Comparison of ENCODE assay signal across 8 cellular contexts in the genomic region with DNA sequence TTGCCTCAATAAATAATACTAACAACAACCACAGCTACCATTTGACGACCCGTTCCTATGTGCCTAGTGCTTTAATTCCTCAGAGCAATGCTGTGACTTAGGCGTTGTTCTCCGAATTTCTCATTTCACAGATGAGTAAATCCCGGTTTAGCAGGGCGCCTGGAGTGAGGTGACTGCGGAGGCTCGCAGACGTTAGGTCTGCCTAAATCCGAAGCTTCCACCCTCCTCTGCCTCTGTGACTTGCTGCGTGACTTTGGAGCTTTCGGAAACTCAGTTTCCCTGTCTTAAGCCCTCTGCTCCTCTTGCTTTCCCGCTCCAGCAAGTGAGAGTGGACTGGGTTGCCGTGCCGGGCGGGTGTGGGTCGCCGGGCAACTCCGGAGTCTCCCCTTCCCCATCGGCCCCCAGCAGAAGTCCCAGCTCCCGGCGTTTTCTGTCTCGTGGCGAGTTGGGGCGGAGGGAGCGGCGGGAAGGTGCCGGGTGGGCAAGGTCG. TPM values are rescaled to one million over a fixed set of nuclear protein-coding genes. Genes with fewer than 3 reads are reported as not detected.
DNase-seq lines count a peak whose midpoint lies in the region; ATAC-seq, FAIRE-seq and TF ChIP-seq lines count a peak whose summit lies in the region.

No MANE protein-coding gene starts in this region.

- no peak overlapping the region for H3K27ac ChIP-seq in CD4-positive, alpha-beta memory T cell (ENCODE audit: low read depth, low read length)
- H3K27ac ChIP-seq in SJSA1, result no peak overlapping the region

- TF ChIP-seq CTCF in glutamatergic neuron (IDR thresholded peaks at IDR 0.05; ENCODE audit: partially characterized antibody, unreplicated experiment), result no peak

- no peak for DNase-seq in CD4-positive, alpha-beta memory T cell
- DNase-seq in SJSA1 (ENCODE audit: low read depth in 1 of 2, low spot score in 2 of 2), result no peak
- DNase-seq in glutamatergic neuron, result peak; percentile 41
- DNase-seq in retina, result peak; percentile 71
- DNase-seq in SW480 (ENCODE audit: low spot score), result no peak
- DNase-seq in RCC 7860 (ENCODE audit: low spot score), result no peak
- DNase-seq in dedifferentiated amniotic fluid mesenchymal stem cell (ENCODE audit: extremely low spot score), result no peak

- H3K9me3 ChIP-seq in CD4-positive, alpha-beta memory T cell (ENCODE audit: control insufficient read depth in 1 of 2, low read length in 2 of 2), result no peaks in the 10 kb centered on the region
- H3K9me3 ChIP-seq in SJSA1 (replicated peaks), result no peaks in the 10 kb centered on the region; the same call in 1 of the 2 replicates

- peaks cover 5 to 30% (median 19%) of the 10 kb centered on the region in 4 donors for H3K4me1 Mint-ChIP-seq in CD4-positive, alpha-beta memory T cell
- peaks cover 6% of the 10 kb centered on the region for H3K4me1 Mint-ChIP-seq in glutamatergic neuron (ENCODE audit: low read depth, unreplicated experiment)

- no peak for FAIRE-seq in RCC 7860 (lab: Jason Lieb, UNC)

- H3K27me3 ChIP-seq in CD4-positive, alpha-beta memory T cell (ENCODE audit: insufficient read depth, low read length), result peaks cover 32% of the 10 kb centered on the region
- H3K27me3 ChIP-seq in SJSA1 (replicated peaks), result no peaks in the 10 kb centered on the region

- POLR2A ChIA-PET in CD4-positive, alpha-beta memory T cell (lab: Charles Lee; ENCODE audit: partially characterized antibody), result no interaction called here

- no peaks in the 10 kb centered on the region for H3K36me3 Mint-ChIP-seq in CD4-positive, alpha-beta memory T cell
- H3K36me3 Mint-ChIP-seq in glutamatergic neuron (ENCODE audit: unreplicated experiment), result no peaks in the 10 kb centered on the region

- H3K4me1 ChIP-seq in CD4-positive, alpha-beta memory T cell (ENCODE audit: insufficient read depth, low read length), result peaks cover 23% of the 10 kb centered on the region
- peaks cover 42% of the 10 kb centered on the region for H3K4me1 ChIP-seq in SJSA1 (replicated peaks)

- CTCF ChIA-PET in CD4-positive, alpha-beta memory T cell (lab: Charles Lee; ENCODE audit: partially characterized antibody), result interaction anchor here (0.9 to 6.2 kb wide), 3 partner anchors 8 to 62 kb away, joined by 3 to 61 read pairs (median 5); no protein-coding TSS in a partner anchor

- no peak overlapping the region for H3K4me3 ChIP-seq in CD4-positive, alpha-beta memory T cell (ENCODE audit: low read length in 2 of 2)
- H3K4me3 ChIP-seq in SJSA1, result peak overlapping the region; percentile 64; the same call in 1 of the 2 replicates

- intact Hi-C loops in CD4-positive, alpha-beta memory T cell (cut with micrococcal nuclease), result no loop called here

- peaks cover 0 to 1% (median 0%) of the 10 kb centered on the region in 8 donors for H3K9me3 Mint-ChIP-seq in CD4-positive, alpha-beta memory T cell
- peaks cover 10% of the 10 kb centered on the region for H3K9me3 Mint-ChIP-seq in glutamatergic neuron (ENCODE audit: unreplicated experiment)

- no peaks in the 10 kb centered on the region for H3K36me3 ChIP-seq in CD4-positive, alpha-beta memory T cell (ENCODE audit: insufficient read depth, low read length)
- H3K36me3 ChIP-seq in SJSA1, result peaks cover 7% of the 10 kb centered on the region

- H3K27me3 Mint-ChIP-seq in CD4-positive, alpha-beta memory T cell, result peaks cover 33 to 59% of the 10 kb centered on the region in 2 donors
- peaks cover 11% of the 10 kb centered on the region for H3K27me3 Mint-ChIP-seq in glutamatergic neuron (ENCODE audit: unreplicated experiment)

- H3K27ac Mint-ChIP-seq in CD4-positive, alpha-beta memory T cell, result no peak overlapping the region
- no peak overlapping the region for H3K27ac Mint-ChIP-seq in glutamatergic neuron (ENCODE audit: unreplicated experiment)

- ATAC-seq in HG03521 (IDR thresholded peaks at IDR 0.05; ENCODE audit: unreplicated experiment), result no peak

- peak overlapping the region in 7 of 8 donors; percentile 40 to 72 (median 65) for H3K4me3 Mint-ChIP-seq in CD4-positive, alpha-beta memory T cell
- H3K4me3 Mint-ChIP-seq in glutamatergic neuron (ENCODE audit: unreplicated experiment), result peak overlapping the region; percentile 49

RNA-seq across cellular contexts. Expression of a gene that starts 0.7 kb away (rescaled TPM):
- total RNA-seq in CD4-positive, alpha-beta memory T cell, result not detected
- polyA plus RNA-seq in CD4-positive, alpha-beta memory T cell, result not detected
- total RNA-seq in SJSA1 (2014; rRNA removed; shearing (Covaris generic)), result 9.8 and 16.4 TPM in 2 replicates
- 9.0 TPM for total RNA-seq in glutamatergic neuron (ENCODE audit: unreplicated experiment)

RNA-seq across cellular contexts. Expression of a gene that starts 58.9 kb away (rescaled TPM):
- 10 to 100 TPM; 17.2 to 20.0 TPM for total RNA-seq in CD4-positive, alpha-beta memory T cell
- 10 to 100 TPM; 22.3 to 32.2 TPM for polyA plus RNA-seq in CD4-positive, alpha-beta memory T cell
- total RNA-seq in SJSA1 (2014; rRNA removed; shearing (Covaris generic)), result not detected in 2 replicates
- not detected for total RNA-seq in glutamatergic neuron (ENCODE audit: unreplicated experiment)

Comparison
In these comparisons a context has a peak if more than half of its experiments do, and no peak if none do; other contexts are left out.
1. DNase-seq: peak in glutamatergic neuron (single experiment) and retina (single experiment); none in CD4-positive, alpha-beta memory T cell (0 of 5), SJSA1 (0 of 2), SW480 (single experiment), RCC 7860 (single experiment) and dedifferentiated amniotic fluid mesenchymal stem cell (single experiment).
2. RNA of a gene that starts 0.7 kb away (total RNA-seq): 9.8 to 16.4 TPM in SJSA1 and 9.0 TPM in glutamatergic neuron (single experiment); not detected in CD4-positive, alpha-beta memory T cell; every median in the first group is over 10 times any median in the second.
3. RNA of a gene that starts 58.9 kb away (total RNA-seq): 17.2 to 20.0 TPM in CD4-positive, alpha-beta memory T cell; not detected in SJSA1 and not detected in glutamatergic neuron (single experiment); every median in the first group is over 10 times any median in the second.